8 cellular contexts compared by ENCODE assay signal in genomic region chr19:46717034-46717715, GRCh38. TPM values are rescaled to one million over a fixed set of nuclear protein-coding genes. Genes with fewer than 3 reads are reported as not detected.
DNase-seq lines count a peak whose midpoint lies in the region; ATAC-seq, FAIRE-seq and TF ChIP-seq lines count a peak whose summit lies in the region.

Gene PRKD2 (minus strand): TSS chr19:46717114. CDS start chr19:46716370, 744 bp downstream.

- peak; percentile 90 for FAIRE-seq in GM12891 (lab: Jason Lieb, UNC)

- CTCF ChIA-PET in activated CD8-positive, alpha-beta memory T cell treated with anti-CD3 and anti-CD28 coated beads for 36 hours (lab: Charles Lee) = no interaction called here

- TF ChIP-seq POLR2A in GM12891 (IDR thresholded peaks at IDR 0.05; ENCODE audit: low read depth, low read length) = no peak; the same call in 1 of the 2 replicates

- ATAC-seq in HG03159 (IDR thresholded peaks at IDR 0.05; ENCODE audit: unreplicated experiment) = peak; percentile 39
- no peak for ATAC-seq in HG03457 (IDR thresholded peaks at IDR 0.05; ENCODE audit: unreplicated experiment)

- POLR2A ChIA-PET in activated CD8-positive, alpha-beta memory T cell treated with anti-CD3 and anti-CD28 coated beads for 36 hours (lab: Charles Lee) = no interaction called here

- peak; percentile 89 for DNase-seq in GM12891 (ENCODE audit: insufficient read length, low spot score)
- DNase-seq in NOMO-1 (lab: John Stamatoyannopoulos, UW; ENCODE audit: unreplicated experiment in 2 of 2) = peak; percentile 57 to 68
- peak; percentile 77 for DNase-seq in effector CD8-positive, alpha-beta T cell (lab: John Stamatoyannopoulos, UW)
- DNase-seq in lung microvascular endothelial cell (ENCODE audit: low read depth in 2 of 2) = peak; percentile 85 to 90
- DNase-seq in stimulated activated CD4-positive, alpha-beta T cell treated with anti-CD3 and anti-CD28 coated beads, TNF-alpha, amount 100 ng/mL, for 4 hours (ENCODE audit: low read depth in 3 of 3) = peak; percentile 78 to 86 (median 85)

TF ChIP-seq in GM12891, 5 proteins besides CTCF, POLR2A, EP300 and RAD21:
- no peak for TF ChIP-seq PAX5 (IDR thresholded peaks at IDR 0.05; ENCODE audit: insufficient read depth, low read length, severe bottlenecking)
- TF ChIP-seq POLR2AphosphoS5 (IDR thresholded peaks at IDR 0.05; ENCODE audit: low read depth, low read length) = 0 out of 2 replicates have a peak, but pooled peaks have one; percentile 16
- peak; percentile 56 for TF ChIP-seq SPI1 (IDR thresholded peaks at IDR 0.05; ENCODE audit: low read depth, low read length)
TF ChIP-seq in GM12891: peak in this region for 2.

RNA-seq across cellular contexts. Expression of gene PRKD2, which starts in this region (rescaled TPM):
- polyA plus RNA-seq in GM12891 (2012; ENCODE audit: low read depth, missing spikeins) = 48.0 TPM
- 10 to 100 TPM; 60.5 to 65.2 TPM for total RNA-seq in activated CD8-positive, alpha-beta memory T cell treated with anti-CD3 and anti-CD28 coated beads for 36 hours
- 28.1 and 30.6 TPM in 2 replicates for total RNA-seq in lung microvascular endothelial cell
